1 cellular context compared by ENCODE assay signal in the genomic region with DNA sequence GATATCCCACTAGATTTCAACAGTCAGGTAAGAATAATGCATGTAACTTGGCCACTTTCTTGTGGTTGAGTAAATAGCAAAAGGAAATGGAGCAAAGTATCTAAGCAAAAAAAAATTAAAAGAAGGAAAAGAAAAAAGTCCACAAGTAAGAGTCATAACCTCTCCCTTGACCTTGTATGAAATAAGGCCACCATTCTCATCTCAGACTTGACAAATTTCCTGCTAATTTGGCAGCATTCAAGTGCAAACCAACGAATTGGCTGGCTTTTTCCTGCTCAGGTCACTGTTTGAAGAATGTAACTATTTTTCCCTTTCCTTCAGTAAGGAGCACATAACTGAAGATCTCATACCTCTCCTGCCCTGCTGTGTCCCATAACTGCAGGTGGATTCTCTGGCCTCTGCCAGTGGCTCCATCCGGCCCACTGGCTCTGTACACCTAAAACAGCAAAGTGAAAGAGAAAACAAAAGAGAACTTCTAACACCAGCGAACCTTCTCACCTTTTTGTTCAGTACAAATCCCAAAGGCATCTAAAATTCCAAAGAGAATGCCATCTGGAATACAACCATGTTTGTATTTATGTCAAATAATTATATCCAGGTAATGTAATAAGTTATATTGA.
TF ChIP-seq lines count a peak whose summit lies in the region.

No MANE protein-coding gene starts in this region.

TF ChIP-seq in HepG2, 621 proteins besides CTCF, POLR2A, EP300 and RAD21:
- TF ChIP-seq, protein P1, sequence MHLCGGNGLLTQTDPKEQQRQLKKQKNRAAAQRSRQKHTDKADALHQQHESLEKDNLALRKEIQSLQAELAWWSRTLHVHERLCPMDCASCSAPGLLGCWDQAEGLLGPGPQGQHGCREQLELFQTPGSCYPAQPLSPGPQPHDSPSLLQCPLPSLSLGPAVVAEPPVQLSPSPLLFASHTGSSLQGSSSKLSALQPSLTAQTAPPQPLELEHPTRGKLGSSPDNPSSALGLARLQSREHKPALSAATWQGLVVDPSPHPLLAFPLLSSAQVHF (CRISPR knock-in tag; IDR thresholded peaks at IDR 0.05): no peak
- TF ChIP-seq ZNF841 (CRISPR knock-in tag; IDR thresholded peaks at IDR 0.05; ENCODE audit: borderline replicate concordance) (no peak), DR1 (CRISPR knock-in tag; IDR thresholded peaks at IDR 0.05) (no peak), ZNF83 (CRISPR knock-in tag; IDR thresholded peaks at IDR 0.05; ENCODE audit: borderline replicate concordance) (no peak), ZNF703 (CRISPR knock-in tag; IDR thresholded peaks at IDR 0.05; ENCODE audit: borderline replicate concordance) (no peak), ZNF749 (CRISPR knock-in tag; IDR thresholded peaks at IDR 0.05; ENCODE audit: borderline replicate concordance) (no peak), ZKSCAN5 (CRISPR knock-in tag; IDR thresholded peaks at IDR 0.05) (no peak), CBFB (CRISPR knock-in tag; IDR thresholded peaks at IDR 0.05) (no peak), ZNF550 (CRISPR knock-in tag; IDR thresholded peaks at IDR 0.05; ENCODE audit: borderline replicate concordance) (no peak), REL (CRISPR knock-in tag; conservative IDR thresholded peaks at IDR 0.05) (no peak), GPN1 (CRISPR knock-in tag; IDR thresholded peaks at IDR 0.05; ENCODE audit: borderline replicate concordance) (no peak), ZNF180 (CRISPR knock-in tag; IDR thresholded peaks at IDR 0.05; ENCODE audit: borderline replicate concordance, low read depth) (no peak), FOXM1 (CRISPR knock-in tag; IDR thresholded peaks at IDR 0.05) (no peak), ZNF225 (CRISPR knock-in tag; IDR thresholded peaks at IDR 0.05) (no peak), ZNF367 (CRISPR knock-in tag; IDR thresholded peaks at IDR 0.05; ENCODE audit: borderline replicate concordance) (no peak)
- TF ChIP-seq, protein P2, sequence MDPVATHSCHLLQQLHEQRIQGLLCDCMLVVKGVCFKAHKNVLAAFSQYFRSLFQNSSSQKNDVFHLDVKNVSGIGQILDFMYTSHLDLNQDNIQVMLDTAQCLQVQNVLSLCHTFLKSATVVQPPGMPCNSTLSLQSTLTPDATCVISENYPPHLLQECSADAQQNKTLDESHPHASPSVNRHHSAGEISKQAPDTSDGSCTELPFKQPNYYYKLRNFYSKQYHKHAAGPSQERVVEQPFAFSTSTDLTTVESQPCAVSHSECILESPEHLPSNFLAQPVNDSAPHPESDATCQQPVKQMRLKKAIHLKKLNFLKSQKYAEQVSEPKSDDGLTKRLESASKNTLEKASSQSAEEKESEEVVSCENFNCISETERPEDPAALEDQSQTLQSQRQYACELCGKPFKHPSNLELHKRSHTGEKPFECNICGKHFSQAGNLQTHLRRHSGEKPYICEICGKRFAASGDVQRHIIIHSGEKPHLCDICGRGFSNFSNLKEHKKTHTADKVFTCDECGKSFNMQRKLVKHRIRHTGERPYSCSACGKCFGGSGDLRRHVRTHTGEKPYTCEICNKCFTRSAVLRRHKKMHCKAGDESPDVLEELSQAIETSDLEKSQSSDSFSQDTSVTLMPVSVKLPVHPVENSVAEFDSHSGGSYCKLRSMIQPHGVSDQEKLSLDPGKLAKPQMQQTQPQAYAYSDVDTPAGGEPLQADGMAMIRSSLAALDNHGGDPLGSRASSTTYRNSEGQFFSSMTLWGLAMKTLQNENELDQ (CRISPR knock-in tag; IDR thresholded peaks at IDR 0.05; ENCODE audit: borderline replicate concordance): no peak
- TF ChIP-seq, protein P3, sequence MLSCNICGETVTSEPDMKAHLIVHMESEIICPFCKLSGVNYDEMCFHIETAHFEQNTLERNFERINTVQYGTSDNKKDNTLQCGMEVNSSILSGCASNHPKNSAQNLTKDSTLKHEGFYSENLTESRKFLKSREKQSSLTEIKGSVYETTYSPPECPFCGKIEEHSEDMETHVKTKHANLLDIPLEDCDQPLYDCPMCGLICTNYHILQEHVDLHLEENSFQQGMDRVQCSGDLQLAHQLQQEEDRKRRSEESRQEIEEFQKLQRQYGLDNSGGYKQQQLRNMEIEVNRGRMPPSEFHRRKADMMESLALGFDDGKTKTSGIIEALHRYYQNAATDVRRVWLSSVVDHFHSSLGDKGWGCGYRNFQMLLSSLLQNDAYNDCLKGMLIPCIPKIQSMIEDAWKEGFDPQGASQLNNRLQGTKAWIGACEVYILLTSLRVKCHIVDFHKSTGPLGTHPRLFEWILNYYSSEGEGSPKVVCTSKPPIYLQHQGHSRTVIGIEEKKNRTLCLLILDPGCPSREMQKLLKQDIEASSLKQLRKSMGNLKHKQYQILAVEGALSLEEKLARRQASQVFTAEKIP (CRISPR knock-in tag; IDR thresholded peaks at IDR 0.05; ENCODE audit: borderline replicate concordance): no peak
- TF ChIP-seq, protein P4, sequence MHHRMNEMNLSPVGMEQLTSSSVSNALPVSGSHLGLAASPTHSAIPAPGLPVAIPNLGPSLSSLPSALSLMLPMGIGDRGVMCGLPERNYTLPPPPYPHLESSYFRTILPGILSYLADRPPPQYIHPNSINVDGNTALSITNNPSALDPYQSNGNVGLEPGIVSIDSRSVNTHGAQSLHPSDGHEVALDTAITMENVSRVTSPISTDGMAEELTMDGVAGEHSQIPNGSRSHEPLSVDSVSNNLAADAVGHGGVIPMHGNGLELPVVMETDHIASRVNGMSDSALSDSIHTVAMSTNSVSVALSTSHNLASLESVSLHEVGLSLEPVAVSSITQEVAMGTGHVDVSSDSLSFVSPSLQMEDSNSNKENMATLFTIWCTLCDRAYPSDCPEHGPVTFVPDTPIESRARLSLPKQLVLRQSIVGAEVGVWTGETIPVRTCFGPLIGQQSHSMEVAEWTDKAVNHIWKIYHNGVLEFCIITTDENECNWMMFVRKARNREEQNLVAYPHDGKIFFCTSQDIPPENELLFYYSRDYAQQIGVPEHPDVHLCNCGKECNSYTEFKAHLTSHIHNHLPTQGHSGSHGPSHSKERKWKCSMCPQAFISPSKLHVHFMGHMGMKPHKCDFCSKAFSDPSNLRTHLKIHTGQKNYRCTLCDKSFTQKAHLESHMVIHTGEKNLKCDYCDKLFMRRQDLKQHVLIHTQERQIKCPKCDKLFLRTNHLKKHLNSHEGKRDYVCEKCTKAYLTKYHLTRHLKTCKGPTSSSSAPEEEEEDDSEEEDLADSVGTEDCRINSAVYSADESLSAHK (CRISPR knock-in tag; IDR thresholded peaks at IDR 0.05; ENCODE audit: borderline replicate concordance): no peak
- TF ChIP-seq, protein P5, sequence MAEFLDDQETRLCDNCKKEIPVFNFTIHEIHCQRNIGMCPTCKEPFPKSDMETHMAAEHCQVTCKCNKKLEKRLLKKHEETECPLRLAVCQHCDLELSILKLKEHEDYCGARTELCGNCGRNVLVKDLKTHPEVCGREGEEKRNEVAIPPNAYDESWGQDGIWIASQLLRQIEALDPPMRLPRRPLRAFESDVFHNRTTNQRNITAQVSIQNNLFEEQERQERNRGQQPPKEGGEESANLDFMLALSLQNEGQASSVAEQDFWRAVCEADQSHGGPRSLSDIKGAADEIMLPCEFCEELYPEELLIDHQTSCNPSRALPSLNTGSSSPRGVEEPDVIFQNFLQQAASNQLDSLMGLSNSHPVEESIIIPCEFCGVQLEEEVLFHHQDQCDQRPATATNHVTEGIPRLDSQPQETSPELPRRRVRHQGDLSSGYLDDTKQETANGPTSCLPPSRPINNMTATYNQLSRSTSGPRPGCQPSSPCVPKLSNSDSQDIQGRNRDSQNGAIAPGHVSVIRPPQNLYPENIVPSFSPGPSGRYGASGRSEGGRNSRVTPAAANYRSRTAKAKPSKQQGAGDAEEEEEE (CRISPR knock-in tag; IDR thresholded peaks at IDR 0.05; ENCODE audit: borderline replicate concordance): no peak
- TF ChIP-seq, protein P6, sequence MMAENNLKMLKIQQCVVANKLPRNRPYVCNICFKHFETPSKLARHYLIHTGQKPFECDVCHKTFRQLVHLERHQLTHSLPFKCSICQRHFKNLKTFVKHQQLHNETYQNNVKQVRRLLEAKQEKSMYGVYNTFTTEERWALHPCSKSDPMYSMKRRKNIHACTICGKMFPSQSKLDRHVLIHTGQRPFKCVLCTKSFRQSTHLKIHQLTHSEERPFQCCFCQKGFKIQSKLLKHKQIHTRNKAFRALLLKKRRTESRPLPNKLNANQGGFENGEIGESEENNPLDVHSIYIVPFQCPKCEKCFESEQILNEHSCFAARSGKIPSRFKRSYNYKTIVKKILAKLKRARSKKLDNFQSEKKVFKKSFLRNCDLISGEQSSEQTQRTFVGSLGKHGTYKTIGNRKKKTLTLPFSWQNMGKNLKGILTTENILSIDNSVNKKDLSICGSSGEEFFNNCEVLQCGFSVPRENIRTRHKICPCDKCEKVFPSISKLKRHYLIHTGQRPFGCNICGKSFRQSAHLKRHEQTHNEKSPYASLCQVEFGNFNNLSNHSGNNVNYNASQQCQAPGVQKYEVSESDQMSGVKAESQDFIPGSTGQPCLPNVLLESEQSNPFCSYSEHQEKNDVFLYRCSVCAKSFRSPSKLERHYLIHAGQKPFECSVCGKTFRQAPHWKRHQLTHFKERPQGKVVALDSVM (CRISPR knock-in tag; IDR thresholded peaks at IDR 0.05): no peak
TF ChIP-seq in HepG2: peak in this region for 0.
